Comparison of ENCODE assay signal across 8 cellular contexts in genomic region chr9:84140535-84141101, GRCh38.
DNase-seq lines count a peak whose midpoint lies in the region; ATAC-seq and TF ChIP-seq lines count a peak whose summit lies in the region.

No MANE protein-coding gene starts in this region.

- 18 to 24% methylated on average over 37 to 41 of the region's 41 CpGs for WGBS in GM23248 (ENCODE audit: low coverage in 1 of 2, low lambda C conversion rate in 2 of 2, missing lambda C conversion rate in 2 of 2), 2 experiments

- peak; percentile 51 for ATAC-seq in T-helper 17 cell
- ATAC-seq in naive thymus-derived CD4-positive, alpha-beta T cell = peak; percentile 40
- no peak for ATAC-seq in HG03457 (IDR thresholded peaks at IDR 0.05; ENCODE audit: unreplicated experiment)

- H3K4me3 Mint-ChIP-seq in T-helper 17 cell (peak overlapping the region; percentile 85), endothelial cell (ENCODE audit: unreplicated experiment) (peak overlapping the region; percentile 87)
- peak overlapping the region; percentile 73 to 86 (median 82) for H3K4me3 Mint-ChIP-seq in naive thymus-derived CD4-positive, alpha-beta T cell

- POLR2A ChIA-PET in naive thymus-derived CD4-positive, alpha-beta T cell (lab: Charles Lee) = no interaction called here

- no peaks in the 10 kb centered on the region for H3K9me2 ChIP-seq in GM23248 (ENCODE audit: insufficient read depth)

- H3K4me1 ChIP-seq in GM23248 (ENCODE audit: insufficient read depth) = 0 out of 2 replicates have a peak, but pooled peaks cover 3% of the 10 kb centered on the region
- H3K4me1 ChIP-seq in naive thymus-derived CD4-positive, alpha-beta T cell (ENCODE audit: control insufficient read depth in 2 of 2, insufficient read depth in 2 of 2, low read length in 2 of 2) = no peaks in the 10 kb centered on the region

- DNase-seq in GM23248 = peak; percentile 40
- DNase-seq in T-helper 17 cell = peak in 1 of 3 donors; percentile 7
- peak; percentile 12 for DNase-seq in endothelial cell (ENCODE audit: low spot score)
- DNase-seq in naive thymus-derived CD4-positive, alpha-beta T cell = peak in 6 of 9 donors; percentile 0 to 19 (median 8)
- no peak for DNase-seq in GM03348 (ENCODE audit: low spot score)
- no peak for DNase-seq in HK-2 (ENCODE audit: unreplicated experiment)
- no peak for DNase-seq in kidney tubule cell (ENCODE audit: low spot score)

- no peaks in the 10 kb centered on the region for H3K9me3 Mint-ChIP-seq in endothelial cell (ENCODE audit: unreplicated experiment)
- H3K9me3 Mint-ChIP-seq in naive thymus-derived CD4-positive, alpha-beta T cell = peaks cover 0 to 4% (median 0%) of the 10 kb centered on the region in 11 donors

- no peaks in the 10 kb centered on the region for H3K79me2 ChIP-seq in GM23248 (ENCODE audit: insufficient read depth)

- H3K27me3 Mint-ChIP-seq in T-helper 17 cell (peaks cover 71% of the 10 kb centered on the region), endothelial cell (ENCODE audit: unreplicated experiment) (peaks cover 4% of the 10 kb centered on the region)
- H3K27me3 Mint-ChIP-seq in naive thymus-derived CD4-positive, alpha-beta T cell = peaks cover 47 to 62% (median 59%) of the 10 kb centered on the region in 5 donors

- peak overlapping the region; percentile 59 for H3K4me3 ChIP-seq in GM23248
- H3K4me3 ChIP-seq in naive thymus-derived CD4-positive, alpha-beta T cell (ENCODE audit: low read length) = peak overlapping the region; percentile 58

- no peak for TF ChIP-seq CTCF in endothelial cell (IDR thresholded peaks at IDR 0.05; ENCODE audit: unreplicated experiment)

- no peak overlapping the region for H3K9ac ChIP-seq in GM23248

- peak overlapping the region; percentile 60 for H3K4me2 ChIP-seq in GM23248 (ENCODE audit: unreplicated experiment)

- in situ Hi-C loops in GM23248 (cut with MboI) = no loop called here

- no peaks in the 10 kb centered on the region for H3F3A ChIP-seq in GM23248 (ENCODE audit: insufficient read depth)

- peaks cover 3% of the 10 kb centered on the region for H3K36me3 Mint-ChIP-seq in T-helper 17 cell (ENCODE audit: low read depth)
- no peaks in the 10 kb centered on the region for H3K36me3 Mint-ChIP-seq in endothelial cell (ENCODE audit: low read depth, unreplicated experiment)
- H3K36me3 Mint-ChIP-seq in naive thymus-derived CD4-positive, alpha-beta T cell = peaks cover 0 to 7% (median 0%) of the 10 kb centered on the region in 5 donors

- H3K9me3 ChIP-seq in GM23248 (ENCODE audit: low read depth) (no peaks in the 10 kb centered on the region), T-helper 17 cell (ENCODE audit: control insufficient read depth, low read length, poor library complexity, severe bottlenecking) (no peaks in the 10 kb centered on the region)
- H3K9me3 ChIP-seq in naive thymus-derived CD4-positive, alpha-beta T cell (ENCODE audit: control insufficient read depth in 2 of 3, low read length in 3 of 3) = no peaks in the 10 kb centered on the region

- H4K20me1 ChIP-seq in GM23248 (ENCODE audit: insufficient read depth) = no peaks in the 10 kb centered on the region

- H2AFZ ChIP-seq in GM23248 = peak overlapping the region; percentile 42

- intact Hi-C loops in naive thymus-derived CD4-positive, alpha-beta T cell (cut with micrococcal nuclease) = no loop called here

- H3K27ac ChIP-seq in GM23248 = no peak overlapping the region
- no peak overlapping the region for H3K27ac ChIP-seq in naive thymus-derived CD4-positive, alpha-beta T cell (ENCODE audit: low read depth, low read length)

- no peaks in the 10 kb centered on the region for H3K36me3 ChIP-seq in GM23248 (ENCODE audit: low read depth)
- H3K36me3 ChIP-seq in naive thymus-derived CD4-positive, alpha-beta T cell (ENCODE audit: control insufficient read depth in 2 of 3, insufficient read depth in 3 of 3, low read length in 3 of 3) = no peaks in the 10 kb centered on the region

- H3K27me3 ChIP-seq in GM23248 (replicated peaks; ENCODE audit: insufficient read depth) = peaks cover 26% of the 10 kb centered on the region
- peaks cover 4 to 11% of the 10 kb centered on the region in 2 donors for H3K27me3 ChIP-seq in naive thymus-derived CD4-positive, alpha-beta T cell (ENCODE audit: control insufficient read depth in 2 of 2, insufficient read depth in 2 of 2, low read length in 2 of 2)

- CTCF ChIA-PET in naive thymus-derived CD4-positive, alpha-beta T cell (lab: Charles Lee) = no interaction called here

- H3K4me1 Mint-ChIP-seq in T-helper 17 cell (peaks cover 10% of the 10 kb centered on the region), endothelial cell (ENCODE audit: unreplicated experiment) (peaks cover 2% of the 10 kb centered on the region)
- H3K4me1 Mint-ChIP-seq in naive thymus-derived CD4-positive, alpha-beta T cell = peaks cover 5 to 16% (median 7%) of the 10 kb centered on the region in 7 donors

- H3K27ac Mint-ChIP-seq in T-helper 17 cell (no peak overlapping the region), endothelial cell (ENCODE audit: unreplicated experiment) (no peak overlapping the region)
- no peak overlapping the region for H3K27ac Mint-ChIP-seq in naive thymus-derived CD4-positive, alpha-beta T cell

Comparison
In these comparisons a context has a peak if more than half of its experiments do, and no peak if none do; other contexts are left out.
1. DNase-seq: peak in GM23248 (single experiment), endothelial cell (single experiment) and naive thymus-derived CD4-positive, alpha-beta T cell (6 of 9); none in GM03348 (single experiment), HK-2 (single experiment) and kidney tubule cell (single experiment).
2. Peak in every context shown above with its lines, with median percentiles within 50 percentile points of each other: H3K4me3 Mint-ChIP-seq.